ENCODE assay signal across 7 cellular contexts in genomic region chr18:47992266-47992665, GRCh38.
"Had no signal": no experiment of that assay in that cellular context is flagged by ENCODE, and none has a peak within 500 bp of the region (broad histone marks: within the 10 kb centered on the region; RNA-seq: fewer than 3 reads in every experiment).

No MANE protein-coding gene starts in this region.

- H3K4me2 ChIP-seq: GM23338, KMS-11 had no signal

- H3K27ac ChIP-seq: HL-60, KMS-11 had no signal

- ATAC-seq: GM23338, HepG2 had no signal

- H3K4me3 ChIP-seq: GM23338 had no signal

- H3K9ac ChIP-seq: KMS-11 had no signal

- DNase-seq: H9, HCEC 1CT, KBM-7 had no signal
